Comparison of ENCODE assay signal across 1 cellular context in the genomic region with DNA sequence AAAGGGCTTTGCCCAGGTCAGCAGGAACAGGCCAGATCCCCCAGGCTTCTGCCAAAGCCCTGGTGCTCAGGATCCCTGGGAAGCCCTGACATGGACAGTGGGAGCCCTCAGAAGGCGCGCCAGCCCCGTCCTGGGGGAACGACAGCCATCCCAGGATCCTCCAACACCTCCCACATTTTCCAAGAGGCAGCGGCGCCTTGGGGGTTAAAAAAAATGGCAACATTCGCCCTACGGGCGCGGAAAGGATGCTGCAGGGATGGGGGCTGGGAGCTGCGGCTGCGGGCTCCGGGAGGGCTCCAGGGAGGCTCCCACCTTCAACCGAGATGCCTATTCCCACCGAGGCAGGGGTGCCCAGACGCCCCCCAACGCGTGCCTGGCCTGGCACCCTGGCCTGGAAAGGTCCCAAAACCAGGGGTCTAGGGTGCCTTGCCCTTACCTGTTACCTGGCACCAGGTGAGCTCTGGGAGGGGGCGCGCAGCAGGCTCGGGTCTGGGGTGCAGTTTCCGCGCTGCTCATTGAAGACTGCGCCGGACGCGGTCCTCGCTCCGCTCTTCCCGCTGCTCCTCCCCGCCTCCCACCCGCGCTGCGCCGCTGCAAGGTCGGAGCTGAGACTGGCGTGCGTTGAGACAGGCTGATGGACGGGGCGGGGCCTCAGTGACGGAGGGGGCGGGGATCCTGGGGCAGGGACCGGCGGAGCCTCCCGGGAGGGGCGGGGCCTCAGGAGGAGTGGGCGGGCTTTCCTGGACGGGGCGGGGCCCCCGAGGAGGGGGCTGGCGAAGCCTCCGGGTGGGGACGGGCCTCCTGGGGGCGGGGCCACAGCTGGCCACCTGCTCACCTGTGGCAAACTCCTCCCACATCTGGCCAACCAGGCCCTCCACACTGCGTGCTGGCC.
TF ChIP-seq lines count a peak whose summit lies in the region.

A gene (minus strand): TSS at position 613 of the 892 bp plus-strand sequence. CDS start 6,228 bp downstream, outside the sequence.

TF ChIP-seq in HEK293, 187 proteins besides CTCF, POLR2A, EP300 and RAD21 (continued from another document):
- TF ChIP-seq, protein P1, sequence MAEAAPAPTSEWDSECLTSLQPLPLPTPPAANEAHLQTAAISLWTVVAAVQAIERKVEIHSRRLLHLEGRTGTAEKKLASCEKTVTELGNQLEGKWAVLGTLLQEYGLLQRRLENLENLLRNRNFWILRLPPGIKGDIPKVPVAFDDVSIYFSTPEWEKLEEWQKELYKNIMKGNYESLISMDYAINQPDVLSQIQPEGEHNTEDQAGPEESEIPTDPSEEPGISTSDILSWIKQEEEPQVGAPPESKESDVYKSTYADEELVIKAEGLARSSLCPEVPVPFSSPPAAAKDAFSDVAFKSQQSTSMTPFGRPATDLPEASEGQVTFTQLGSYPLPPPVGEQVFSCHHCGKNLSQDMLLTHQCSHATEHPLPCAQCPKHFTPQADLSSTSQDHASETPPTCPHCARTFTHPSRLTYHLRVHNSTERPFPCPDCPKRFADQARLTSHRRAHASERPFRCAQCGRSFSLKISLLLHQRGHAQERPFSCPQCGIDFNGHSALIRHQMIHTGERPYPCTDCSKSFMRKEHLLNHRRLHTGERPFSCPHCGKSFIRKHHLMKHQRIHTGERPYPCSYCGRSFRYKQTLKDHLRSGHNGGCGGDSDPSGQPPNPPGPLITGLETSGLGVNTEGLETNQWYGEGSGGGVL (tag by site-specific recombination; IDR thresholded peaks at IDR 0.05), result no peak
- TF ChIP-seq ZNF132 (tag by site-specific recombination; IDR thresholded peaks at IDR 0.05; ENCODE audit: borderline replicate concordance), result no peak
- TF ChIP-seq ZNF670 (tag by site-specific recombination; IDR thresholded peaks at IDR 0.05; ENCODE audit: low read depth), result no peak
- no peak for TF ChIP-seq ZNF843 (tag by site-specific recombination; IDR thresholded peaks at IDR 0.05)
- TF ChIP-seq, protein P2, sequence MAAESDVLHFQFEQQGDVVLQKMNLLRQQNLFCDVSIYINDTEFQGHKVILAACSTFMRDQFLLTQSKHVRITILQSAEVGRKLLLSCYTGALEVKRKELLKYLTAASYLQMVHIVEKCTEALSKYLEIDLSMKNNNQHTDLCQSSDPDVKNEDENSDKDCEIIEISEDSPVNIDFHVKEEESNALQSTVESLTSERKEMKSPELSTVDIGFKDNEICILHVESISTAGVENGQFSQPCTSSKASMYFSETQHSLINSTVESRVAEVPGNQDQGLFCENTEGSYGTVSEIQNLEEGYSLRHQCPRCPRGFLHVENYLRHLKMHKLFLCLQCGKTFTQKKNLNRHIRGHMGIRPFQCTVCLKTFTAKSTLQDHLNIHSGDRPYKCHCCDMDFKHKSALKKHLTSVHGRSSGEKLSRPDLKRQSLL (tag by site-specific recombination; IDR thresholded peaks at IDR 0.05), result no peak
- TF ChIP-seq, protein P3, sequence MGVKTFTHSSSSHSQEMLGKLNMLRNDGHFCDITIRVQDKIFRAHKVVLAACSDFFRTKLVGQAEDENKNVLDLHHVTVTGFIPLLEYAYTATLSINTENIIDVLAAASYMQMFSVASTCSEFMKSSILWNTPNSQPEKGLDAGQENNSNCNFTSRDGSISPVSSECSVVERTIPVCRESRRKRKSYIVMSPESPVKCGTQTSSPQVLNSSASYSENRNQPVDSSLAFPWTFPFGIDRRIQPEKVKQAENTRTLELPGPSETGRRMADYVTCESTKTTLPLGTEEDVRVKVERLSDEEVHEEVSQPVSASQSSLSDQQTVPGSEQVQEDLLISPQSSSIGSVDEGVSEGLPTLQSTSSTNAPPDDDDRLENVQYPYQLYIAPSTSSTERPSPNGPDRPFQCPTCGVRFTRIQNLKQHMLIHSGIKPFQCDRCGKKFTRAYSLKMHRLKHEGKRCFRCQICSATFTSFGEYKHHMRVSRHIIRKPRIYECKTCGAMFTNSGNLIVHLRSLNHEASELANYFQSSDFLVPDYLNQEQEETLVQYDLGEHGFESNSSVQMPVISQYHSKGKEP (tag by site-specific recombination; IDR thresholded peaks at IDR 0.05), result no peak
- peak; percentile 94 for TF ChIP-seq GLIS2 (tag by site-specific recombination; IDR thresholded peaks at IDR 0.05)
- no peak for TF ChIP-seq ZNF248 (tag by site-specific recombination; IDR thresholded peaks at IDR 0.05)
- TF ChIP-seq ZNF558 (tag by site-specific recombination; IDR thresholded peaks at IDR 0.05), result no peak
- TF ChIP-seq ZFHX2 (tag by site-specific recombination; conservative IDR thresholded peaks at IDR 0.05), result no peak; the same call in 1 of the 2 replicates
- peak; percentile 51; the same call in 1 of the 2 replicates for TF ChIP-seq ZSCAN23 (tag by site-specific recombination; IDR thresholded peaks at IDR 0.05)
- peak; percentile 80 for TF ChIP-seq GLIS1 (tag by site-specific recombination; IDR thresholded peaks at IDR 0.05)
- TF ChIP-seq ZNF677 (tag by site-specific recombination; IDR thresholded peaks at IDR 0.05), result no peak
- TF ChIP-seq MEIS1 (CRISPR knock-in tag; IDR thresholded peaks at IDR 0.05; ENCODE audit: borderline replicate concordance), result no peak
- TF ChIP-seq ZNF473 (tag by site-specific recombination; IDR thresholded peaks at IDR 0.05), result no peak
- TF ChIP-seq SALL2 (tag by site-specific recombination; IDR thresholded peaks at IDR 0.05; ENCODE audit: borderline replicate concordance), result no peak
- peak; percentile 85 for TF ChIP-seq SP2 (tag by site-specific recombination; IDR thresholded peaks at IDR 0.05)
- no peak for TF ChIP-seq ZFP41 (tag by site-specific recombination; IDR thresholded peaks at IDR 0.05; ENCODE audit: borderline replicate concordance)
- no peak for TF ChIP-seq ZNF610 (tag by site-specific recombination; IDR thresholded peaks at IDR 0.05; ENCODE audit: borderline replicate concordance)
- TF ChIP-seq SP3 (tag by site-specific recombination; IDR thresholded peaks at IDR 0.05), result peak; percentile 82
- TF ChIP-seq ZSCAN30 (tag by site-specific recombination; IDR thresholded peaks at IDR 0.05), result peak; percentile 5; the same call in 1 of the 2 replicates
- TF ChIP-seq ZNF701 (tag by site-specific recombination; IDR thresholded peaks at IDR 0.05), result no peak
- TF ChIP-seq ZNF311 (tag by site-specific recombination; IDR thresholded peaks at IDR 0.05; ENCODE audit: borderline replicate concordance), result no peak
- TF ChIP-seq ZNF23 (tag by site-specific recombination; IDR thresholded peaks at IDR 0.05; ENCODE audit: borderline replicate concordance), result no peak
- no peak for TF ChIP-seq KLF7 (tag by site-specific recombination; IDR thresholded peaks at IDR 0.05; ENCODE audit: borderline replicate concordance)
- TF ChIP-seq, protein P4, sequence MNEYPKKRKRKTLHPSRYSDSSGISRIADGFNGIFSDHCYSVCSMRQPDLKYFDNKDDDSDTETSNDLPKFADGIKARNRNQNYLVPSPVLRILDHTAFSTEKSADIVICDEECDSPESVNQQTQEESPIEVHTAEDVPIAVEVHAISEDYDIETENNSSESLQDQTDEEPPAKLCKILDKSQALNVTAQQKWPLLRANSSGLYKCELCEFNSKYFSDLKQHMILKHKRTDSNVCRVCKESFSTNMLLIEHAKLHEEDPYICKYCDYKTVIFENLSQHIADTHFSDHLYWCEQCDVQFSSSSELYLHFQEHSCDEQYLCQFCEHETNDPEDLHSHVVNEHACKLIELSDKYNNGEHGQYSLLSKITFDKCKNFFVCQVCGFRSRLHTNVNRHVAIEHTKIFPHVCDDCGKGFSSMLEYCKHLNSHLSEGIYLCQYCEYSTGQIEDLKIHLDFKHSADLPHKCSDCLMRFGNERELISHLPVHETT (tag by site-specific recombination; IDR thresholded peaks at IDR 0.05), result 0 out of 2 replicates have a peak, but pooled peaks have one; percentile 18
- no peak for TF ChIP-seq ZNF510 (tag by site-specific recombination; IDR thresholded peaks at IDR 0.05; ENCODE audit: insufficient replicate concordance)
- no peak for TF ChIP-seq ZNF223 (tag by site-specific recombination; IDR thresholded peaks at IDR 0.05)
- peak; percentile 43; the same call in 1 of the 2 replicates for TF ChIP-seq KLF8 (tag by site-specific recombination; IDR thresholded peaks at IDR 0.05)
- peak; percentile 72; the same call in 1 of the 2 replicates for TF ChIP-seq BCL11B (tag by site-specific recombination; IDR thresholded peaks at IDR 0.05; ENCODE audit: low read depth)
- TF ChIP-seq ZNF549 (tag by site-specific recombination; IDR thresholded peaks at IDR 0.05), result no peak
- TF ChIP-seq ZNF521 (tag by site-specific recombination; IDR thresholded peaks at IDR 0.05), result no peak
- TF ChIP-seq, protein P5, sequence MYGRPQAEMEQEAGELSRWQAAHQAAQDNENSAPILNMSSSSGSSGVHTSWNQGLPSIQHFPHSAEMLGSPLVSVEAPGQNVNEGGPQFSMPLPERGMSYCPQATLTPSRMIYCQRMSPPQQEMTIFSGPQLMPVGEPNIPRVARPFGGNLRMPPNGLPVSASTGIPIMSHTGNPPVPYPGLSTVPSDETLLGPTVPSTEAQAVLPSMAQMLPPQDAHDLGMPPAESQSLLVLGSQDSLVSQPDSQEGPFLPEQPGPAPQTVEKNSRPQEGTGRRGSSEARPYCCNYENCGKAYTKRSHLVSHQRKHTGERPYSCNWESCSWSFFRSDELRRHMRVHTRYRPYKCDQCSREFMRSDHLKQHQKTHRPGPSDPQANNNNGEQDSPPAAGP (tag by site-specific recombination; IDR thresholded peaks at IDR 0.05), result peak; percentile 29; the same call in 1 of the 2 replicates
- no peak for TF ChIP-seq ZNF16 (tag by site-specific recombination; IDR thresholded peaks at IDR 0.05; ENCODE audit: low read depth)
- no peak for TF ChIP-seq ZNF169 (tag by site-specific recombination; IDR thresholded peaks at IDR 0.05)
- TF ChIP-seq ZNF626 (tag by site-specific recombination; IDR thresholded peaks at IDR 0.05), result no peak
- TF ChIP-seq ZNF335 (tag by site-specific recombination; conservative IDR thresholded peaks at IDR 0.05), result peak; percentile 91
- TF ChIP-seq FEZF1 (tag by site-specific recombination; IDR thresholded peaks at IDR 0.05), result no peak
- TF ChIP-seq BCL11A (tag by site-specific recombination; IDR thresholded peaks at IDR 0.05; ENCODE audit: low read depth), result no peak
- TF ChIP-seq KLF9 (tag by site-specific recombination; IDR thresholded peaks at IDR 0.05; ENCODE audit: low read depth), result peak; percentile 73
- TF ChIP-seq, protein P6, sequence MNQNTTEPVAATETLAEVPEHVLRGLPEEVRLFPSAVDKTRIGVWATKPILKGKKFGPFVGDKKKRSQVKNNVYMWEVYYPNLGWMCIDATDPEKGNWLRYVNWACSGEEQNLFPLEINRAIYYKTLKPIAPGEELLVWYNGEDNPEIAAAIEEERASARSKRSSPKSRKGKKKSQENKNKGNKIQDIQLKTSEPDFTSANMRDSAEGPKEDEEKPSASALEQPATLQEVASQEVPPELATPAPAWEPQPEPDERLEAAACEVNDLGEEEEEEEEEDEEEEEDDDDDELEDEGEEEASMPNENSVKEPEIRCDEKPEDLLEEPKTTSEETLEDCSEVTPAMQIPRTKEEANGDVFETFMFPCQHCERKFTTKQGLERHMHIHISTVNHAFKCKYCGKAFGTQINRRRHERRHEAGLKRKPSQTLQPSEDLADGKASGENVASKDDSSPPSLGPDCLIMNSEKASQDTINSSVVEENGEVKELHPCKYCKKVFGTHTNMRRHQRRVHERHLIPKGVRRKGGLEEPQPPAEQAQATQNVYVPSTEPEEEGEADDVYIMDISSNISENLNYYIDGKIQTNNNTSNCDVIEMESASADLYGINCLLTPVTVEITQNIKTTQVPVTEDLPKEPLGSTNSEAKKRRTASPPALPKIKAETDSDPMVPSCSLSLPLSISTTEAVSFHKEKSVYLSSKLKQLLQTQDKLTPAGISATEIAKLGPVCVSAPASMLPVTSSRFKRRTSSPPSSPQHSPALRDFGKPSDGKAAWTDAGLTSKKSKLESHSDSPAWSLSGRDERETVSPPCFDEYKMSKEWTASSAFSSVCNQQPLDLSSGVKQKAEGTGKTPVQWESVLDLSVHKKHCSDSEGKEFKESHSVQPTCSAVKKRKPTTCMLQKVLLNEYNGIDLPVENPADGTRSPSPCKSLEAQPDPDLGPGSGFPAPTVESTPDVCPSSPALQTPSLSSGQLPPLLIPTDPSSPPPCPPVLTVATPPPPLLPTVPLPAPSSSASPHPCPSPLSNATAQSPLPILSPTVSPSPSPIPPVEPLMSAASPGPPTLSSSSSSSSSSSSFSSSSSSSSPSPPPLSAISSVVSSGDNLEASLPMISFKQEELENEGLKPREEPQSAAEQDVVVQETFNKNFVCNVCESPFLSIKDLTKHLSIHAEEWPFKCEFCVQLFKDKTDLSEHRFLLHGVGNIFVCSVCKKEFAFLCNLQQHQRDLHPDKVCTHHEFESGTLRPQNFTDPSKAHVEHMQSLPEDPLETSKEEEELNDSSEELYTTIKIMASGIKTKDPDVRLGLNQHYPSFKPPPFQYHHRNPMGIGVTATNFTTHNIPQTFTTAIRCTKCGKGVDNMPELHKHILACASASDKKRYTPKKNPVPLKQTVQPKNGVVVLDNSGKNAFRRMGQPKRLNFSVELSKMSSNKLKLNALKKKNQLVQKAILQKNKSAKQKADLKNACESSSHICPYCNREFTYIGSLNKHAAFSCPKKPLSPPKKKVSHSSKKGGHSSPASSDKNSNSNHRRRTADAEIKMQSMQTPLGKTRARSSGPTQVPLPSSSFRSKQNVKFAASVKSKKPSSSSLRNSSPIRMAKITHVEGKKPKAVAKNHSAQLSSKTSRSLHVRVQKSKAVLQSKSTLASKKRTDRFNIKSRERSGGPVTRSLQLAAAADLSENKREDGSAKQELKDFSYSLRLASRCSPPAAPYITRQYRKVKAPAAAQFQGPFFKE (tag by site-specific recombination; IDR thresholded peaks at IDR 0.05; ENCODE audit: borderline replicate concordance), result no peak
- TF ChIP-seq YY1 (tag by site-specific recombination; IDR thresholded peaks at IDR 0.05), result peak; percentile 70; the same call in 1 of the 2 replicates
- peak; percentile 48 for TF ChIP-seq ZIC2 (tag by site-specific recombination; IDR thresholded peaks at IDR 0.05)
- TF ChIP-seq ZNF239 (tag by site-specific recombination; IDR thresholded peaks at IDR 0.05), result no peak
- TF ChIP-seq ZNF776 (tag by site-specific recombination; IDR thresholded peaks at IDR 0.05; ENCODE audit: borderline replicate concordance), result no peak
- TF ChIP-seq, protein P7, sequence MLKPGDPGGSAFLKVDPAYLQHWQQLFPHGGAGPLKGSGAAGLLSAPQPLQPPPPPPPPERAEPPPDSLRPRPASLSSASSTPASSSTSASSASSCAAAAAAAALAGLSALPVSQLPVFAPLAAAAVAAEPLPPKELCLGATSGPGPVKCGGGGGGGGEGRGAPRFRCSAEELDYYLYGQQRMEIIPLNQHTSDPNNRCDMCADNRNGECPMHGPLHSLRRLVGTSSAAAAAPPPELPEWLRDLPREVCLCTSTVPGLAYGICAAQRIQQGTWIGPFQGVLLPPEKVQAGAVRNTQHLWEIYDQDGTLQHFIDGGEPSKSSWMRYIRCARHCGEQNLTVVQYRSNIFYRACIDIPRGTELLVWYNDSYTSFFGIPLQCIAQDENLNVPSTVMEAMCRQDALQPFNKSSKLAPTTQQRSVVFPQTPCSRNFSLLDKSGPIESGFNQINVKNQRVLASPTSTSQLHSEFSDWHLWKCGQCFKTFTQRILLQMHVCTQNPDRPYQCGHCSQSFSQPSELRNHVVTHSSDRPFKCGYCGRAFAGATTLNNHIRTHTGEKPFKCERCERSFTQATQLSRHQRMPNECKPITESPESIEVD (tag by site-specific recombination; IDR thresholded peaks at IDR 0.05), result no peak
TF ChIP-seq in HEK293: peak in this region for 50.
